Comparison of ENCODE assay signal across 8 cellular contexts in the genomic region with DNA sequence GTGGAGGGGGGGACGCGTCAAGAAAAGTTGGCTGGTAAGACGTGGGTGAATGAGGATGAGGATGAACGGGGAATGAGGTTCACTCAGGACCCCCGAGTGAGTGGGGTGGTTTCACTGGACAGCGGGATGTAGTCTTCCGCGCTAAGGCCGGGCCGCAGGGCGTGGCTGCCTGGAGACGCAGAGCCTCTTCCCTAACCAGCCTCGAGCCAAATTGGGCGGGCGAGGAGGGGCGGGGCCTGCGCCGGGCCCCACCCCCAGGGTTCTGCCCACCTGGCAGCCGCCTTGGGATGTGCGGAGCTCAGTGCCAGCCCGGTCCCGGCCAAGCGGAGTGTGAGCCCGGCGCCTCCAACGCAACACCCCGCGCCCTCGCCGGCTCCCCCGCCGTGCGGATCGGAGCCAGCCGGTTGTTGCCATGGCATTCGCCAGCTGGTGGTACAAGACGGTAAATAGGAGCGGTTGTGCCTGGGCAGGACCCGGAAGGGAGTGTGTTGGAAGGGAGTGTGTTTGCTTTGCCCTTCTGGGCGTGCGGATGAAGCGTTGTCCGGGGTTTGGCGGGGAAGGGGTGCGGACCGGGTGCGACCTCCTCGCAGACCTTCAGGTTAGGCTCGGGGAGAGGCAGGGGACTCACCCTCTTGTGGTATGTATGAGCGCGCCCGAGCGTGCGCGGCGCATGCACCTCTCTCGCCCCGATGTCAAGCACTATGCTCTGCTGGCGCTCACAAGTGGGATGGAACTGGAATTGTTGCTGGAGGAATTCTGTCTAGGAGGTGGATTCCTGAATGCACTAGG. TPM values are rescaled to one million over a fixed set of nuclear protein-coding genes. Genes with fewer than 3 reads are reported as not detected.
DNase-seq lines count a peak whose midpoint lies in the region; ATAC-seq and TF ChIP-seq lines count a peak whose summit lies in the region.

No MANE protein-coding gene starts in this region.

- peak; percentile 92 for DNase-seq in Daoy (ENCODE audit: low read depth)
- DNase-seq in RWPE2 (ENCODE audit: low spot score) = peak; percentile 91
- DNase-seq in activated naive CD4-positive, alpha-beta T cell treated with Interleukin-2 at 50 U/mL for 16 hours = peak; percentile 90
- DNase-seq in foreskin melanocyte = peak; percentile 82
- DNase-seq in superior temporal gyrus (ENCODE audit: extremely low spot score) = peak; percentile 84

- peaks cover 38% of the 10 kb centered on the region for H3K79me2 ChIP-seq in KMS-11 (ENCODE audit: insufficient read depth, low read depth)

- H3K27ac ChIP-seq in KMS-11 (peak overlapping the region; percentile 77), RWPE2 (ENCODE audit: poor library complexity, severe bottlenecking) (peak overlapping the region; percentile 91), neutrophil (peak overlapping the region; percentile 90)

- H2AFZ ChIP-seq in KMS-11 (ENCODE audit: low read depth) = peak overlapping the region; percentile 81

- no peaks in the 10 kb centered on the region for H3K36me3 ChIP-seq in KMS-11 (ENCODE audit: insufficient read depth)
- peaks cover 21% of the 10 kb centered on the region for H3K36me3 ChIP-seq in RWPE2 (ENCODE audit: low read depth)
- H3K36me3 ChIP-seq in neutrophil = no peaks in the 10 kb centered on the region

- no peaks in the 10 kb centered on the region; the same call in 1 of the 2 replicates for H4K20me1 ChIP-seq in KMS-11 (ENCODE audit: insufficient read depth)

- H3K27me3 ChIP-seq in KMS-11 (ENCODE audit: insufficient read depth, low read depth) = no peaks in the 10 kb centered on the region
- no peaks in the 10 kb centered on the region for H3K27me3 ChIP-seq in RWPE2 (ENCODE audit: insufficient read depth, poor library complexity, severe bottlenecking)
- H3K27me3 ChIP-seq in neutrophil = peaks cover 7% of the 10 kb centered on the region

- peak overlapping the region; percentile 67 for H3K9ac ChIP-seq in KMS-11

- H3K9me3 ChIP-seq in RWPE2 (ENCODE audit: severe bottlenecking) (no peaks in the 10 kb centered on the region), neutrophil (no peaks in the 10 kb centered on the region)

- peak overlapping the region; percentile 72 for H3K4me2 ChIP-seq in KMS-11

- TF ChIP-seq CTCF in KMS-11 (conservative IDR thresholded peaks at IDR 0.05; ENCODE audit: low read depth, low read length) (no peak), RWPE2 (IDR thresholded peaks at IDR 0.05; ENCODE audit: poor library complexity, severe bottlenecking) (peak; percentile 2), neutrophil (IDR thresholded peaks at IDR 0.05) (no peak)

- peak; percentile 71 for ATAC-seq in GM21737 (IDR thresholded peaks at IDR 0.05; ENCODE audit: unreplicated experiment)
- ATAC-seq in RWPE2 (ENCODE audit: low read depth) = peak; percentile 77

- peak overlapping the region; percentile 50 for H3K4me3 ChIP-seq in KMS-11 (IDR thresholded peaks at IDR 0.05; ENCODE audit: insufficient read depth, low read depth, low read length)
- H3K4me3 ChIP-seq in RWPE2 (ENCODE audit: severe bottlenecking) = peak overlapping the region; percentile 62
- peak overlapping the region; percentile 90 to 94 for H3K4me3 ChIP-seq in neutrophil (ENCODE audit: low read depth in 1 of 2, low read length in 1 of 2)

- H3K4me1 ChIP-seq in KMS-11 (ENCODE audit: low read depth, poor library complexity, severe bottlenecking) = peaks cover 46% of the 10 kb centered on the region
- H3K4me1 ChIP-seq in RWPE2 (ENCODE audit: insufficient read depth, poor library complexity, severe bottlenecking) = peaks cover 34% of the 10 kb centered on the region
- H3K4me1 ChIP-seq in neutrophil (ENCODE audit: control insufficient read depth in 1 of 2, insufficient read depth in 1 of 2, low read depth in 1 of 2, low read length in 1 of 2) = peaks cover 13 to 26% of the 10 kb centered on the region in 2 experiments

RNA-seq across cellular contexts. Expression of gene CAST, which starts 0.7 kb away (rescaled TPM):
- 124 and 134 TPM in 2 replicates for total RNA-seq in Daoy (2014; rRNA removed; shearing (Covaris generic))

Comparison
In these comparisons a context has a peak if more than half of its experiments do, and no peak if none do; other contexts are left out.
1. Peak in every context shown above with its lines: DNase-seq, ATAC-seq, H3K4me3 ChIP-seq and H3K27ac ChIP-seq.